Comparison of ENCODE assay signal across 17 cellular contexts in genomic region chr2:160282063-160282580, GRCh38.
DNase-seq lines count a peak whose midpoint lies in the region; ATAC-seq, FAIRE-seq and TF ChIP-seq lines count a peak whose summit lies in the region.
"Had no signal": no experiment of that assay in that cellular context is flagged by ENCODE, and none has a peak within 500 bp of the region (broad histone marks: within the 10 kb centered on the region; RNA-seq: fewer than 3 reads in every experiment).

No MANE protein-coding gene starts in this region.

- peaks cover 1% of the 10 kb centered on the region; the same call in 1 of the 2 replicates for H3K4me1 ChIP-seq in IMR-90 (ENCODE audit: control insufficient read depth, insufficient read depth, low read length)
- H3K4me1 ChIP-seq in keratinocyte (ENCODE audit: control insufficient read depth, extremely low read depth, insufficient read depth, low read length), result peaks cover 34% of the 10 kb centered on the region
- H3K4me1 ChIP-seq: SJCRH30 had no signal

- WGBS in IMR-90 (ENCODE audit: extremely low coverage in 2 of 2, insufficient read length in 1 of 2), 2 experiments, result no CpG with 5 or more reads among the region's 2 CpGs

- BruUV-seq in IMR-90 (replicated peaks; lab: Mats Ljungman, UMichigan), result no TSS peak

- in situ Hi-C loops in IMR-90 (cut with MboI; ENCODE audit: low sequenced_read_pairs), result no loop called here

- no peak overlapping the region for H3K56ac ChIP-seq in IMR-90 (ENCODE audit: extremely low read depth, insufficient read depth, low read length)

- no peaks in the 10 kb centered on the region for H3K79me2 ChIP-seq in keratinocyte (ENCODE audit: control insufficient read depth, insufficient read depth, low read length)

- H3K79me1 ChIP-seq in IMR-90 (ENCODE audit: low read depth in 1 of 2, low read length in 2 of 2), result peaks cover 24 to 46% of the 10 kb centered on the region in 2 experiments

- H3K4me3 Mint-ChIP-seq in CD4-positive, alpha-beta T cell, result no peak overlapping the region
- H3K4me3 Mint-ChIP-seq in T-cell, result no peak overlapping the region
- H3K4me3 Mint-ChIP-seq: B cell; IgD-negative memory B cell; naive B cell; stimulated activated memory B cell treated with anti-CD40 and anti-IgM and Interleukin-4, amounts not matched to agents 10 μg/mL and 1 μg/mL and 100 μg/mL, for 72 hours had no signal

- H2AFZ ChIP-seq in IMR-90 (replicated peaks; ENCODE audit: low read length, poor library complexity) (no peak overlapping the region), keratinocyte (ENCODE audit: control insufficient read depth, low read length) (no peak overlapping the region)

- H2AK5ac ChIP-seq in IMR-90 (ENCODE audit: low read depth, low read length), result no peak overlapping the region

- peaks cover 32% of the 10 kb centered on the region for H3K4me1 Mint-ChIP-seq in CD4-positive, alpha-beta T cell (ENCODE audit: low read depth)
- peaks cover 32 to 40% (median 36%) of the 10 kb centered on the region in 3 donors for H3K4me1 Mint-ChIP-seq in T-cell
- H3K4me1 Mint-ChIP-seq: B cell; naive B cell; stimulated activated memory B cell treated with anti-CD40 and anti-IgM and Interleukin-4, amounts not matched to agents 10 μg/mL and 1 μg/mL and 100 μg/mL, for 72 hours had no signal

- H4K8ac ChIP-seq in IMR-90 (ENCODE audit: low read depth in 2 of 2, low read length in 2 of 2), result no peak overlapping the region

- no peak overlapping the region for H3K23ac ChIP-seq in IMR-90 (ENCODE audit: low read depth, low read length)

- no peak for ATAC-seq in CD4-positive, alpha-beta T cell (ENCODE audit: poor library complexity)
- ATAC-seq in IMR-90 (ENCODE audit: low read depth), result no peak
- ATAC-seq in T-cell (replicated peaks in 1 of 4), result no peak
- no peak for ATAC-seq in GM19351 (IDR thresholded peaks at IDR 0.05; ENCODE audit: unreplicated experiment)
- no peak for ATAC-seq in HG03378 (IDR thresholded peaks at IDR 0.05; ENCODE audit: unreplicated experiment)
- no peak for ATAC-seq in HG02852 (IDR thresholded peaks at IDR 0.05; ENCODE audit: unreplicated experiment)
- ATAC-seq: stimulated activated memory B cell treated with anti-CD40 and anti-IgM and Interleukin-4, amounts not matched to agents 10 μg/mL and 1 μg/mL and 100 μg/mL, for 72 hours had no signal

- TF ChIP-seq RAD21 in IMR-90 (IDR thresholded peaks at IDR 0.05; ENCODE audit: low read length), result no peak

- intact Hi-C loops in CD4-positive, alpha-beta T cell (cut with DNase I, micrococcal nuclease), result no loop called here
- intact Hi-C loops in IMR-90 (cut with micrococcal nuclease), result no loop called here

- H3K4ac ChIP-seq in IMR-90 (ENCODE audit: low read depth, low read length), result no peak overlapping the region

- TF ChIP-seq CTCF in CD4-positive, alpha-beta T cell (IDR thresholded peaks at IDR 0.05), result no peak
- TF ChIP-seq CTCF in IMR-90 (conservative IDR thresholded peaks at IDR 0.05; ENCODE audit: low read depth, low read length), result no peak
- TF ChIP-seq CTCF in keratinocyte (optimal IDR thresholded peaks at IDR 0.05 in 1 of 3, IDR thresholded peaks at IDR 0.05 in 1 of 3, conservative IDR thresholded peaks at IDR 0.05 in 1 of 3; ENCODE audit: extremely low read depth in 1 of 3, insufficient read depth in 2 of 3, low read length in 3 of 3), result no peak

- FAIRE-seq in keratinocyte (lab: Jason Lieb, UNC), result peak; percentile 82
- FAIRE-seq: GM12891 had no signal

- no peaks in the 10 kb centered on the region for H3K27me3 Mint-ChIP-seq in CD4-positive, alpha-beta T cell
- H3K27me3 Mint-ChIP-seq in T-cell, result no peaks in the 10 kb centered on the region
- H3K27me3 Mint-ChIP-seq: B cell; IgD-negative memory B cell; naive B cell; stimulated activated memory B cell treated with anti-CD40 and anti-IgM and Interleukin-4, amounts not matched to agents 10 μg/mL and 1 μg/mL and 100 μg/mL, for 72 hours had no signal

- POLR2A ChIA-PET in CD4-positive, alpha-beta T cell (lab: Charles Lee), result no interaction called here
- POLR2A ChIA-PET in IMR-90 (lab: Charles Lee; ENCODE audit: unreplicated experiment), result no interaction called here
- POLR2A ChIA-PET in T-cell (lab: Charles Lee), result no interaction called here

- dilution Hi-C loops in IMR-90 (cut with HindIII; ENCODE audit: low sequenced_read_pairs, unreplicated experiment), result no loop called here
- dilution Hi-C loops in keratinocyte (cut with MboI; ENCODE audit: extremely low pct_ligation_motif_present, low sequenced_read_pairs), result no loop called here

- no peak overlapping the region for H2AK9ac ChIP-seq in IMR-90 (replicated peaks; ENCODE audit: low read depth, low read length, poor library complexity)

- H3K9me1 ChIP-seq in IMR-90 (ENCODE audit: insufficient read depth, low read length), result peaks cover 6% of the 10 kb centered on the region; the same call in 1 of the 2 replicates
- H3K9me1 ChIP-seq in keratinocyte (ENCODE audit: control insufficient read depth, extremely low read depth, insufficient read depth, low read length), result no peaks in the 10 kb centered on the region

- peaks cover 87% of the 10 kb centered on the region for H3K36me3 Mint-ChIP-seq in CD4-positive, alpha-beta T cell (ENCODE audit: low read depth)
- peaks cover 65% of the 10 kb centered on the region for H3K36me3 Mint-ChIP-seq in T-cell

- no peak overlapping the region for H2BK5ac ChIP-seq in IMR-90 (ENCODE audit: low read depth, low read length, poor library complexity, severe bottlenecking)

- no peak overlapping the region for H2BK15ac ChIP-seq in IMR-90 (ENCODE audit: low read depth, low read length)

- H3K9me3 ChIP-seq in CD4-positive, alpha-beta T cell (ENCODE audit: control insufficient read depth, low read length), result no peaks in the 10 kb centered on the region
- no peaks in the 10 kb centered on the region for H3K9me3 ChIP-seq in IMR-90 (ENCODE audit: control insufficient read depth, insufficient read depth, low read length)
- H3K9me3 ChIP-seq in keratinocyte (ENCODE audit: control insufficient read depth, low read depth, low read length), result no peaks in the 10 kb centered on the region
- H3K9me3 ChIP-seq: SJCRH30 had no signal

- no peak for DNase-seq in CD4-positive, alpha-beta T cell
- DNase-seq in IMR-90, result no peak
- DNase-seq in T-cell, result no peak
- no peak for DNase-seq in keratinocyte (ENCODE audit: low read depth, low spot score)
- DNase-seq in NCI-H748 treated with DMSO at 0.1 percent for 48 hours (lab: John Stamatoyannopoulos, UW), result no peak
- DNase-seq: amniotic stem cell; effector CD8-positive, alpha-beta T cell; naive B cell; NCI-H187 treated with DMSO at 0.1 percent for 48 hours had no signal

- H3K27me3 ChIP-seq in CD4-positive, alpha-beta T cell (ENCODE audit: control insufficient read depth, insufficient read depth, low read length), result no peaks in the 10 kb centered on the region
- H3K27me3 ChIP-seq in IMR-90 (ENCODE audit: control insufficient read depth, insufficient read depth, low read length) (no peaks in the 10 kb centered on the region), keratinocyte (ENCODE audit: control insufficient read depth, extremely low read depth, insufficient read depth, low read length) (no peaks in the 10 kb centered on the region)
- H3K27me3 ChIP-seq: SJCRH30 had no signal

- H2BK120ac ChIP-seq in IMR-90 (ENCODE audit: low read depth, low read length), result no peak overlapping the region

- no peak for TF ChIP-seq POLR2A in IMR-90 (IDR thresholded peaks at IDR 0.05; ENCODE audit: low read depth, low read length)

- CTCF ChIA-PET in CD4-positive, alpha-beta T cell (lab: Charles Lee), result interaction anchor here (1.1 kb wide), 1 partner anchor 10 kb away, joined by 4 read pairs; no protein-coding TSS in a partner anchor
- CTCF ChIA-PET in IMR-90 (lab: Yijun Ruan, JAX), result interaction anchor here (0.9 to 1.1 kb wide), 2 partner anchors 12 to 172 kb away, joined by 3 to 4 read pairs; no protein-coding TSS in a partner anchor
- CTCF ChIA-PET in T-cell (lab: Charles Lee), result interaction anchor here in 1 of 2 donors (0.5 to 1.2 kb wide), 2 partner anchors 41 to 714 kb away, joined by 4 to 8 read pairs; no protein-coding TSS in a partner anchor

- no peak overlapping the region for H2BK20ac ChIP-seq in IMR-90 (ENCODE audit: low read depth, low read length)

- H3K9ac ChIP-seq in IMR-90 (ENCODE audit: low read depth, low read length) (no peak overlapping the region), keratinocyte (ENCODE audit: control insufficient read depth, extremely low read depth, insufficient read depth, low read length) (no peak overlapping the region)

- H4K20me1 ChIP-seq in IMR-90 (ENCODE audit: insufficient read depth, low read length) (no peaks in the 10 kb centered on the region), keratinocyte (ENCODE audit: control insufficient read depth, extremely low read depth, insufficient read depth, low read length) (no peaks in the 10 kb centered on the region)

- no peak overlapping the region for H4K91ac ChIP-seq in IMR-90 (ENCODE audit: insufficient read depth, low read depth, low read length)

- no peak overlapping the region for H3K27ac ChIP-seq in CD4-positive, alpha-beta T cell (ENCODE audit: low read depth, low read length)
- H3K27ac ChIP-seq in IMR-90 (ENCODE audit: insufficient read depth, low read length) (no peak overlapping the region), keratinocyte (ENCODE audit: control insufficient read depth, insufficient read depth, low read length) (no peak overlapping the region)
- H3K27ac ChIP-seq: SJCRH30 had no signal

- peaks cover 59% of the 10 kb centered on the region for H3K36me3 ChIP-seq in IMR-90 (ENCODE audit: control insufficient read depth, insufficient read depth, low read length)
- peaks cover 15 to 25% of the 10 kb centered on the region in 2 experiments for H3K36me3 ChIP-seq in keratinocyte (ENCODE audit: control insufficient read depth in 2 of 2, extremely low read depth in 1 of 2, insufficient read depth in 2 of 2, low read length in 2 of 2)

- peak overlapping the region; percentile 21; the same call in 1 of the 2 replicates for H3K14ac ChIP-seq in IMR-90 (replicated peaks; ENCODE audit: low read depth, low read length)

- H3K9me3 Mint-ChIP-seq in CD4-positive, alpha-beta T cell, result no peaks in the 10 kb centered on the region
- H3K9me3 Mint-ChIP-seq in T-cell, result no peaks in the 10 kb centered on the region
- H3K9me3 Mint-ChIP-seq: IgD-negative memory B cell; naive B cell; stimulated activated memory B cell treated with anti-CD40 and anti-IgM and Interleukin-4, amounts not matched to agents 10 μg/mL and 1 μg/mL and 100 μg/mL, for 72 hours had no signal

- H3K4me2 ChIP-seq in IMR-90 (ENCODE audit: low read depth, low read length) (no peak overlapping the region), keratinocyte (ENCODE audit: control insufficient read depth, extremely low read depth, insufficient read depth, low read depth, low read length) (no peak overlapping the region)

- peak overlapping the region; percentile 63 for H3K27ac Mint-ChIP-seq in CD4-positive, alpha-beta T cell
- peak overlapping the region; percentile 70 to 79 for H3K27ac Mint-ChIP-seq in T-cell
- H3K27ac Mint-ChIP-seq: B cell; stimulated activated memory B cell treated with anti-CD40 and anti-IgM and Interleukin-4, amounts not matched to agents 10 μg/mL and 1 μg/mL and 100 μg/mL, for 72 hours had no signal

- H3K18ac ChIP-seq in IMR-90 (ENCODE audit: low read depth, low read length), result no peak overlapping the region

- H3K4me3 ChIP-seq in IMR-90 (ENCODE audit: insufficient read depth, low read depth, low read length) (no peak overlapping the region), keratinocyte (ENCODE audit: control insufficient read depth in 2 of 3, extremely low read depth in 1 of 3, insufficient read depth in 2 of 3, low read depth in 1 of 3, low read length in 3 of 3) (no peak overlapping the region)
- H3K4me3 ChIP-seq: SJCRH30 had no signal

- H4K5ac ChIP-seq in IMR-90 (ENCODE audit: low read depth, low read length), result no peak overlapping the region
